Comparison of ENCODE assay signal across 22 cellular contexts in the genomic region with DNA sequence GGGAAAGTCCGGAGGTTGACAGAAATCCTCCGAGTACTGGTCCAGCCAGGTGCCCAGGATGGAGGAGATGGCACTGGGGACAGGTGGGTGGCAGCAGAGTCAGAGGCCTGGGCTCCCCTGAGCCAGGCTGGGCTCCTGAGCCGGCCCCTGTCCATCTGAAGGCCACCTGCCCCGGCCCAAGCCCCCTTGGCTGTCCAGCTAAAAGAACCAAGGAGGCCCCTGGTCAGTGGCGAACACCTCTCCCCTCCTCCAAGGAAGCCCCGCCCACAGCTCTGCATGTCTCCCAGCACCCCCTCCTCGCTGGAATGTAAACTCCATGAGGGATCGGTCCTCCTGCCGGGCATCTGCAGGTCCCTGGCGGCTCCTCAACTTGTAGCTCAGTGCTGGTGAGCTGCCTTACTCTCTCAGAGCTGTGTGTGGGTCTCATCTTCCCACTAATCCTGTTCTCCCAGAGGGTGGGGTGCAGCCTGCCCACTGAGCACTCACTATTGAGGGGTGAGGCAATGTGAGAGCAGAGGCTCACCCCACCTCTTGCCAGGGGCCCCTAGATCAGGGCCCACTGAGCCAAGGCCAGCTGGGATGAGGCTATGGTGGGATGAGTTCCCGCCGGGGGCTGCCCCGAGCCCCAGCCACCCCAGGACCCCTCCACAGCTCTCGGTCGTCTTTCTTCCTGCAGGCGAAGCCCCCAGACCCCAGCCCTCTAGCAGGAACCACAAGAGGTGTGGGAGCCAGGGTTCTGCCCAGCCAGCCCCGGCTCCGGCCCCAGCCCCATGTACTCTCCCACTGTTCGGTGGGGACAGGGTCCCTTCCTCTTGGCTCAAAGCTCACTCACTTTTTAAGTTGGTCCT. TPM values are rescaled to one million over a fixed set of nuclear protein-coding genes. Genes with fewer than 3 reads are reported as not detected.
DNase-seq lines count a peak whose midpoint lies in the region; ATAC-seq and TF ChIP-seq lines count a peak whose summit lies in the region.
"Had no signal": no experiment of that assay in that cellular context is flagged by ENCODE, and none has a peak within 500 bp of the region (broad histone marks: within the 10 kb centered on the region; RNA-seq: fewer than 3 reads in every experiment).

No MANE protein-coding gene starts in this region.

- H3K9me3 ChIP-seq in mucosa of descending colon, result no peaks in the 10 kb centered on the region
- no peaks in the 10 kb centered on the region for H3K9me3 ChIP-seq in spleen
- no peaks in the 10 kb centered on the region for H3K9me3 ChIP-seq in PC-9 (ENCODE audit: insufficient read depth, low read depth)
- H3K9me3 ChIP-seq: MG63 had no signal

- H3K9me2 ChIP-seq in PC-9 (ENCODE audit: insufficient read depth), result no peaks in the 10 kb centered on the region

- H3K27me3 ChIP-seq in spleen (replicated peaks in 1 of 7) (no peaks in the 10 kb centered on the region), PC-9 (ENCODE audit: insufficient read depth, low read depth) (no peaks in the 10 kb centered on the region)
- H3K27me3 ChIP-seq: MG63 had no signal

- no peak for TF ChIP-seq POLR2A in spleen (IDR thresholded peaks at IDR 0.05)

- H3K27ac ChIP-seq in caudate nucleus (ENCODE audit: low read depth, low read length), result peak overlapping the region; percentile 14
- H3K27ac ChIP-seq in spleen, result no peak overlapping the region
- no peak overlapping the region for H3K27ac ChIP-seq in PC-9
- H3K27ac ChIP-seq: GM23248 had no signal

- H3K4me3 ChIP-seq in mucosa of descending colon (no peak overlapping the region), spleen (no peak overlapping the region), PC-9 (no peak overlapping the region)
- H3K4me3 ChIP-seq: GM23248, MG63 had no signal

- no peaks in the 10 kb centered on the region for H3K79me2 ChIP-seq in PC-9 (ENCODE audit: low read depth)

- ATAC-seq in mucosa of descending colon (no peak), GM21619 (IDR thresholded peaks at IDR 0.05; ENCODE audit: unreplicated experiment) (no peak)
- ATAC-seq: CD8-positive, alpha-beta T cell had no signal

- no peak overlapping the region for H3K4me2 ChIP-seq in PC-9

- peaks cover under 1% of the 10 kb centered on the region; the same call in 1 of the 2 replicates for H3F3A ChIP-seq in PC-9 (ENCODE audit: insufficient read depth, low read depth)

- H3K36me3 ChIP-seq in mucosa of descending colon (ENCODE audit: low read depth), result peaks cover 7% of the 10 kb centered on the region
- H3K36me3 ChIP-seq in spleen, result peaks cover 10 to 80% (median 71%) of the 10 kb centered on the region in 6 donors
- no peaks in the 10 kb centered on the region for H3K36me3 ChIP-seq in PC-9 (ENCODE audit: low read depth)

- TF ChIP-seq CTCF in mucosa of descending colon (IDR thresholded peaks at IDR 0.05) (no peak), spleen (IDR thresholded peaks at IDR 0.05 in 8 of 11, conservative IDR thresholded peaks at IDR 0.05 in 3 of 11) (no peak), PC-9 (conservative IDR thresholded peaks at IDR 0.05) (no peak)

- no TSS peak for BruUV-seq in PC-9 (replicated peaks; lab: Mats Ljungman, UMichigan)

- 95 to 98% (median 97%) methylated on average over 7 to 19 of the region's 19 CpGs for WGBS in spleen, 5 donors

- H3K4me1 ChIP-seq in mucosa of descending colon (ENCODE audit: low read depth), result peaks cover 12% of the 10 kb centered on the region
- H3K4me1 ChIP-seq in spleen, result peaks cover 18 to 34% (median 24%) of the 10 kb centered on the region in 6 donors
- H3K4me1 ChIP-seq in PC-9 (replicated peaks; ENCODE audit: insufficient read depth), result peaks cover 2% of the 10 kb centered on the region

- intact Hi-C loops in mucosa of descending colon (cut with DNase I, micrococcal nuclease) (no loop called here), spleen (cut with DNase I; ENCODE audit: low total_unique reads) (no loop called here), PC-9 (cut with micrococcal nuclease; ENCODE audit: unreplicated experiment) (no loop called here)

- DNase-seq in activated effector memory CD4-positive, alpha-beta T cell treated with anti-CD3 and anti-CD28 coated beads, Interleukin-2, amount 50 U/mL, for 16 hours, result peak; percentile 55
- no peak for DNase-seq in activated effector memory CD4-positive, alpha-beta T cell treated with Interleukin-2 at 50 U/mL for 16 hours
- no peak for DNase-seq in caudate nucleus (lab: John Stamatoyannopoulos, UW)
- peak in 2 of 3 donors; percentile 18 to 43 for DNase-seq in mucosa of descending colon
- DNase-seq in spleen, result peak; percentile 67
- DNase-seq in PC-9, result no peak
- DNase-seq in NCI-H226, result no peak
- DNase-seq: activated B cell treated with CpG ODN at 0.5 μM for 24 hours; activated CD4-positive, alpha-beta T cell treated with anti-CD3 and anti-CD28 coated beads, Interleukin-2, amount 50 U/mL, for 48 hours; activated naive CD4-positive, alpha-beta T cell treated with Interleukin-2 at 50 U/mL for 16 hours; amygdala; CD8-positive, alpha-beta T cell; DMS 273 treated with DMSO at 0.1 percent for 48 hours; GM23248; MG63; NCI-H1417; NCI-H2081; NCI-H446; NCI-H82; occipital lobe; T-helper 9 cell had no signal

- H2AFZ ChIP-seq in PC-9, result no peak overlapping the region
- H2AFZ ChIP-seq: GM23248 had no signal

- POLR2A ChIA-PET in PC-9 (lab: Charles Lee; ENCODE audit: unreplicated experiment), result no interaction called here

- CTCF ChIA-PET in PC-9 (lab: Charles Lee), result interaction anchor here (0.6 kb wide), 1 partner anchor 31 kb away, joined by 11 read pairs; no protein-coding TSS in a partner anchor

- H4K20me1 ChIP-seq in PC-9 (ENCODE audit: insufficient read depth), result peaks cover 15% of the 10 kb centered on the region

RNA-seq across cellular contexts. Expression of a gene that starts 12.0 kb away (rescaled TPM):
- total RNA-seq in mucosa of descending colon (10 to 100 TPM; 38.3 to 59.4 (median 44.2) TPM), spleen (10 to 100 TPM; 50.6 to 74.3 (median 60.3) TPM), PC-9 (2021) (24.8 and 30.0 TPM in 2 replicates)
- polyA plus RNA-seq in spleen, result 10 to 100 TPM; 21.3 to 40.1 (median 27.2) TPM

RNA-seq across cellular contexts. Expression of a gene that starts 47.2 kb away (rescaled TPM):
- 1 to 10 TPM in 2 of 3 donors, under 1 TPM in 1; 0.87 to 1.6 (median 1.4) TPM for total RNA-seq in mucosa of descending colon
- 1 to 10 TPM in 3 of 7 donors, under 1 TPM in 2, not detected in 2; 0.58 to 5.3 (median 1.9) TPM for total RNA-seq in spleen
- under 1 TPM; 0.46 to 0.67 (median 0.55) TPM for polyA plus RNA-seq in spleen
- 2.7 TPM in 2 replicates for total RNA-seq in PC-9 (2021)
- total RNA-seq: occipital lobe had no signal
- polyA plus RNA-seq: GM23248 had no signal

RNA-seq across cellular contexts. Expression of a gene that starts 54.7 kb away (rescaled TPM):
- total RNA-seq in mucosa of descending colon (10 to 100 TPM in 1 of 3 donors, 1 to 10 TPM in 2; 4.3 to 14.0 (median 8.6) TPM), spleen (10 to 100 TPM; 16.8 to 52.8 (median 31.2) TPM), PC-9 (2021) (1.2 and 3.0 TPM in 2 replicates)
- 10 to 100 TPM in 2 of 3 donors, 1 to 10 TPM in 1; 9.2 to 14.1 (median 10.7) TPM for polyA plus RNA-seq in spleen

Comparison
In these comparisons a context has a peak if more than half of its experiments do, and no peak if none do; other contexts are left out.
1. DNase-seq: peak in activated effector memory CD4-positive, alpha-beta T cell treated with anti-CD3 and anti-CD28 coated beads, Interleukin-2, amount 50 U/mL, for 16 hours (single experiment), mucosa of descending colon (2 of 3) and spleen (single experiment); none in activated effector memory CD4-positive, alpha-beta T cell treated with Interleukin-2 at 50 U/mL for 16 hours (single experiment), caudate nucleus (0 of 61), PC-9 (0 of 2) and NCI-H226 (single experiment).